Comparison of ENCODE assay signal across 8 cellular contexts in genomic region chr10:132395704-132396494, GRCh38. TPM values are rescaled to one million over a fixed set of nuclear protein-coding genes. Genes with fewer than 3 reads are reported as not detected.
DNase-seq lines count a peak whose midpoint lies in the region; ATAC-seq and TF ChIP-seq lines count a peak whose summit lies in the region.

No MANE protein-coding gene starts in this region.

- ATAC-seq in Right ventricle myocardium inferior (peak; percentile 71), GM18873 (IDR thresholded peaks at IDR 0.05; ENCODE audit: low FRiP score, unreplicated experiment) (no peak)

- H4K20me1 ChIP-seq in GM23248 (ENCODE audit: insufficient read depth): no peaks in the 10 kb centered on the region

- 19 to 20% methylated on average over 25 to 41 of the region's 71 CpGs for WGBS in GM23248 (ENCODE audit: low coverage in 1 of 2, low lambda C conversion rate in 2 of 2, missing lambda C conversion rate in 2 of 2), 2 experiments

- peak overlapping the region; percentile 18; the same call in 1 of the 2 replicates for H2AFZ ChIP-seq in GM23248

- no peak for TF ChIP-seq CTCF in VCaP (conservative IDR thresholded peaks at IDR 0.05)

- peak overlapping the region; percentile 39 for H3K4me2 ChIP-seq in GM23248 (ENCODE audit: unreplicated experiment)

- H3F3A ChIP-seq in GM23248 (ENCODE audit: insufficient read depth): no peaks in the 10 kb centered on the region

- in situ Hi-C loops in GM23248 (cut with MboI): no loop called here

- peak overlapping the region; percentile 69 for H3K9ac ChIP-seq in GM23248

- no peaks in the 10 kb centered on the region for H3K27me3 ChIP-seq in GM23248 (replicated peaks; ENCODE audit: insufficient read depth)

- no peaks in the 10 kb centered on the region for H3K9me2 ChIP-seq in GM23248 (ENCODE audit: insufficient read depth)

- intact Hi-C loops in Right ventricle myocardium inferior (cut with DNase I) (loop anchor here (2.0 to 5.0 kb wide), 2 partner anchors 63 to 241 kb away; partner anchors contain the start of gene LRRC27), posterior vena cava (cut with DNase I) (loop anchor here in 1 of 2 donors (10.0 kb wide), 1 partner anchor 239 kb away; no protein-coding TSS in a partner anchor)

- H3K4me1 ChIP-seq in GM23248 (ENCODE audit: insufficient read depth): peaks cover 10% of the 10 kb centered on the region

- H3K79me2 ChIP-seq in GM23248 (ENCODE audit: insufficient read depth): no peaks in the 10 kb centered on the region

- H3K9me3 ChIP-seq in GM23248 (ENCODE audit: low read depth): no peaks in the 10 kb centered on the region

- H3K4me3 ChIP-seq in GM23248: peak overlapping the region; percentile 63

- no peak overlapping the region for H3K27ac ChIP-seq in GM23248
- peak overlapping the region; percentile 91 for H3K27ac ChIP-seq in VCaP

- H3K36me3 ChIP-seq in GM23248 (ENCODE audit: low read depth): no peaks in the 10 kb centered on the region

- DNase-seq in AG08395 (ENCODE audit: low spot score) (peak; percentile 42), GM23248 (peak; percentile 68), Right ventricle myocardium inferior (ENCODE audit: missing footprints) (peak; percentile 89), posterior vena cava (ENCODE audit: low spot score) (peak; percentile 94), NCI-H128 (lab: John Stamatoyannopoulos, UW; ENCODE audit: unreplicated experiment) (no peak), NCI-H2107 (lab: John Stamatoyannopoulos, UW) (no peak)

RNA-seq across cellular contexts. Expression of gene PWWP2B, which starts 1.1 kb away (rescaled TPM):
- total RNA-seq in GM23248 (2014; rRNA removed; shearing (Covaris generic)): 2.4 and 5.8 TPM in 2 replicates
- polyA plus RNA-seq in GM23248 (2016; fragmentation: Nextera tagmentation; extraction: Ambion mirVana): 0.66 TPM in 2 replicates
- total RNA-seq in Right ventricle myocardium inferior (22.3 TPM), posterior vena cava (10 to 100 TPM; 10.4 to 16.1 TPM)

Comparison
In these comparisons a context has a peak if more than half of its experiments do, and no peak if none do; other contexts are left out.
1. DNase-seq: peak in AG08395 (single experiment), GM23248 (single experiment), Right ventricle myocardium inferior (single experiment) and posterior vena cava (single experiment); none in NCI-H128 (single experiment) and NCI-H2107 (single experiment).